Comparison of ENCODE assay signal across 1 cellular context in the genomic region with DNA sequence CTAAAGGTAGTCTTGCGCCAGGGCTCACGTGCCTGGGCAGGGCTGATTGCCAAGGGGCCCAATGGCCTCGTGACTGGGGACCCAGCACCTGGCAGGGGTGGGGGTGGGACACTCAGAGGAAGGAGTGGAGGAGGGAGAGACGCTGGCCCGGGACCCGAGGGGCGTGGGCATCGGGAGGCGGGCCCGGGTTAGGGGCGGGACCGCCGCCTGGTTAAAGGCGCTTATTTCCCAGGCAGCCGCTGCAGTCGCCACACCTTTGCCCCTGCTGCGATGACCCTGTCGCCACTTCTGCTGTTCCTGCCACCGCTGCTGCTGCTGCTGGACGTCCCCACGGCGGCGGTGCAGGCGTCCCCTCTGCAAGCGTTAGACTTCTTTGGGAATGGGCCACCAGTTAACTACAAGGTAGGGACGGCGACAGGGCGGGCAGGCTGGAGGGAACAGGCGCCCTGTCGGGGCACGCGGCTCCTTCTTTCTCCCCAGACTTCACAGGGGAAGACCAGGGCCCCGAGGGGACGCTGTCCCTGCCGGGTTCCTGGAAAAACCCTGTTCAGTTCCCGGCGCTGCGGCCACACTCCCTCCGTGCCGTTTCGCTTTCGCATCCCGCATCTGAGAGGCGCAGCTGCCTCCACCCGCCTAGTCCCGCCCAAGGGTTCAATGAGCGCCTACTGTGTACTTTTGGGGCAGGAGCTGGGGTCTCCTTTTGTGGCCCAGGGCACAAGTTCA.
TF ChIP-seq lines count a peak whose summit lies in the region.

IFI30 (plus strand) TSS at position 242 of the 723 bp plus-strand sequence; CDS start at position 271, 29 bp downstream.

TF ChIP-seq in HepG2, 621 proteins besides CTCF, POLR2A, EP300 and RAD21 (continued from another document and continues in another):
- TF ChIP-seq, protein P1, sequence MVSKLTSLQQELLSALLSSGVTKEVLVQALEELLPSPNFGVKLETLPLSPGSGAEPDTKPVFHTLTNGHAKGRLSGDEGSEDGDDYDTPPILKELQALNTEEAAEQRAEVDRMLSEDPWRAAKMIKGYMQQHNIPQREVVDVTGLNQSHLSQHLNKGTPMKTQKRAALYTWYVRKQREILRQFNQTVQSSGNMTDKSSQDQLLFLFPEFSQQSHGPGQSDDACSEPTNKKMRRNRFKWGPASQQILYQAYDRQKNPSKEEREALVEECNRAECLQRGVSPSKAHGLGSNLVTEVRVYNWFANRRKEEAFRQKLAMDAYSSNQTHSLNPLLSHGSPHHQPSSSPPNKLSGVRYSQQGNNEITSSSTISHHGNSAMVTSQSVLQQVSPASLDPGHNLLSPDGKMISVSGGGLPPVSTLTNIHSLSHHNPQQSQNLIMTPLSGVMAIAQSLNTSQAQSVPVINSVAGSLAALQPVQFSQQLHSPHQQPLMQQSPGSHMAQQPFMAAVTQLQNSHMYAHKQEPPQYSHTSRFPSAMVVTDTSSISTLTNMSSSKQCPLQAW (CRISPR knock-in tag; IDR thresholded peaks at IDR 0.05), result no peak; the same call in 1 of the 2 replicates
- TF ChIP-seq PLRG1 (conservative IDR thresholded peaks at IDR 0.05) (no peak), CERS6 (CRISPR knock-in tag; IDR thresholded peaks at IDR 0.05) (no peak), GTF3A (CRISPR knock-in tag; conservative IDR thresholded peaks at IDR 0.05) (no peak; the same call in 1 of the 2 replicates), HOXA5 (CRISPR knock-in tag; IDR thresholded peaks at IDR 0.05) (peak; percentile 66), ZNF234 (CRISPR knock-in tag; conservative IDR thresholded peaks at IDR 0.05) (no peak), FOSL2 (CRISPR knock-in tag; IDR thresholded peaks at IDR 0.05) (no peak), KDM5A (IDR thresholded peaks at IDR 0.05; ENCODE audit: borderline replicate concordance, low read length) (no peak), DNMT1 (CRISPR knock-in tag; IDR thresholded peaks at IDR 0.05) (no peak; the same call in 1 of the 2 replicates), ZNF513 (CRISPR knock-in tag; conservative IDR thresholded peaks at IDR 0.05) (peak; percentile 93; the same call in 1 of the 2 replicates), ZBTB20 (CRISPR knock-in tag; IDR thresholded peaks at IDR 0.05; ENCODE audit: borderline replicate concordance, low read depth) (no peak; the same call in 1 of the 2 replicates), KLF16 (CRISPR knock-in tag; IDR thresholded peaks at IDR 0.05) (no peak; a peak in 1 of 4 replicates), SETDB1 (CRISPR knock-in tag; IDR thresholded peaks at IDR 0.05; ENCODE audit: borderline replicate concordance) (no peak), ZHX2 (IDR thresholded peaks at IDR 0.05; ENCODE audit: low read depth) (no peak), ZHX2 (CRISPR knock-in tag; IDR thresholded peaks at IDR 0.05; ENCODE audit: borderline replicate concordance) (no peak), HDAC2 (CRISPR knock-in tag; IDR thresholded peaks at IDR 0.05) (peak; percentile 36; the same call in 1 of the 2 replicates), NBN (conservative IDR thresholded peaks at IDR 0.05) (no peak), ZNF432 (CRISPR knock-in tag; IDR thresholded peaks at IDR 0.05; ENCODE audit: borderline replicate concordance) (no peak), ZEB1 (IDR thresholded peaks at IDR 0.05; ENCODE audit: insufficient replicate concordance, low read depth) (peak; percentile 34), ZNF557 (CRISPR knock-in tag; IDR thresholded peaks at IDR 0.05) (no peak), BRCA1 (CRISPR knock-in tag; IDR thresholded peaks at IDR 0.05) (no peak)
- TF ChIP-seq, protein P2, sequence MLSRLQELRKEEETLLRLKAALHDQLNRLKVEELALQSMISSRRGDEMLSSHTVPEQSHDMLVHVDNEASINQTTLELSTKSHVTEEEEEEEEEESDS (CRISPR knock-in tag; IDR thresholded peaks at IDR 0.05; ENCODE audit: borderline replicate concordance), result no peak
- TF ChIP-seq, protein P3, sequence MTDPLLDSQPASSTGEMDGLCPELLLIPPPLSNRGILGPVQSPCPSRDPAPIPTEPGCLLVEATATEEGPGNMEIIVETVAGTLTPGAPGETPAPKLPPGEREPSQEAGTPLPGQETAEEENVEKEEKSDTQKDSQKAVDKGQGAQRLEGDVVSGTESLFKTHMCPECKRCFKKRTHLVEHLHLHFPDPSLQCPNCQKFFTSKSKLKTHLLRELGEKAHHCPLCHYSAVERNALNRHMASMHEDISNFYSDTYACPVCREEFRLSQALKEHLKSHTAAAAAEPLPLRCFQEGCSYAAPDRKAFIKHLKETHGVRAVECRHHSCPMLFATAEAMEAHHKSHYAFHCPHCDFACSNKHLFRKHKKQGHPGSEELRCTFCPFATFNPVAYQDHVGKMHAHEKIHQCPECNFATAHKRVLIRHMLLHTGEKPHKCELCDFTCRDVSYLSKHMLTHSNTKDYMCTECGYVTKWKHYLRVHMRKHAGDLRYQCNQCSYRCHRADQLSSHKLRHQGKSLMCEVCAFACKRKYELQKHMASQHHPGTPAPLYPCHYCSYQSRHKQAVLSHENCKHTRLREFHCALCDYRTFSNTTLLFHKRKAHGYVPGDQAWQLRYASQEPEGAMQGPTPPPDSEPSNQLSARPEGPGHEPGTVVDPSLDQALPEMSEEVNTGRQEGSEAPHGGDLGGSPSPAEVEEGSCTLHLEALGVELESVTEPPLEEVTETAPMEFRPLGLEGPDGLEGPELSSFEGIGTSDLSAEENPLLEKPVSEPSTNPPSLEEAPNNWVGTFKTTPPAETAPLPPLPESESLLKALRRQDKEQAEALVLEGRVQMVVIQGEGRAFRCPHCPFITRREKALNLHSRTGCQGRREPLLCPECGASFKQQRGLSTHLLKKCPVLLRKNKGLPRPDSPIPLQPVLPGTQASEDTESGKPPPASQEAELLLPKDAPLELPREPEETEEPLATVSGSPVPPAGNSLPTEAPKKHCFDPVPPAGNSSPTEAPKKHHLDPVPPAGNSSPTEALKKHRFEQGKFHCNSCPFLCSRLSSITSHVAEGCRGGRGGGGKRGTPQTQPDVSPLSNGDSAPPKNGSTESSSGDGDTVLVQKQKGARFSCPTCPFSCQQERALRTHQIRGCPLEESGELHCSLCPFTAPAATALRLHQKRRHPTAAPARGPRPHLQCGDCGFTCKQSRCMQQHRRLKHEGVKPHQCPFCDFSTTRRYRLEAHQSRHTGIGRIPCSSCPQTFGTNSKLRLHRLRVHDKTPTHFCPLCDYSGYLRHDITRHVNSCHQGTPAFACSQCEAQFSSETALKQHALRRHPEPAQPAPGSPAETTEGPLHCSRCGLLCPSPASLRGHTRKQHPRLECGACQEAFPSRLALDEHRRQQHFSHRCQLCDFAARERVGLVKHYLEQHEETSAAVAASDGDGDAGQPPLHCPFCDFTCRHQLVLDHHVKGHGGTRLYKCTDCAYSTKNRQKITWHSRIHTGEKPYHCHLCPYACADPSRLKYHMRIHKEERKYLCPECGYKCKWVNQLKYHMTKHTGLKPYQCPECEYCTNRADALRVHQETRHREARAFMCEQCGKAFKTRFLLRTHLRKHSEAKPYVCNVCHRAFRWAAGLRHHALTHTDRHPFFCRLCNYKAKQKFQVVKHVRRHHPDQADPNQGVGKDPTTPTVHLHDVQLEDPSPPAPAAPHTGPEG (CRISPR knock-in tag; IDR thresholded peaks at IDR 0.05), result peak; percentile 41; the same call in 1 of the 2 replicates
- TF ChIP-seq, protein P4, sequence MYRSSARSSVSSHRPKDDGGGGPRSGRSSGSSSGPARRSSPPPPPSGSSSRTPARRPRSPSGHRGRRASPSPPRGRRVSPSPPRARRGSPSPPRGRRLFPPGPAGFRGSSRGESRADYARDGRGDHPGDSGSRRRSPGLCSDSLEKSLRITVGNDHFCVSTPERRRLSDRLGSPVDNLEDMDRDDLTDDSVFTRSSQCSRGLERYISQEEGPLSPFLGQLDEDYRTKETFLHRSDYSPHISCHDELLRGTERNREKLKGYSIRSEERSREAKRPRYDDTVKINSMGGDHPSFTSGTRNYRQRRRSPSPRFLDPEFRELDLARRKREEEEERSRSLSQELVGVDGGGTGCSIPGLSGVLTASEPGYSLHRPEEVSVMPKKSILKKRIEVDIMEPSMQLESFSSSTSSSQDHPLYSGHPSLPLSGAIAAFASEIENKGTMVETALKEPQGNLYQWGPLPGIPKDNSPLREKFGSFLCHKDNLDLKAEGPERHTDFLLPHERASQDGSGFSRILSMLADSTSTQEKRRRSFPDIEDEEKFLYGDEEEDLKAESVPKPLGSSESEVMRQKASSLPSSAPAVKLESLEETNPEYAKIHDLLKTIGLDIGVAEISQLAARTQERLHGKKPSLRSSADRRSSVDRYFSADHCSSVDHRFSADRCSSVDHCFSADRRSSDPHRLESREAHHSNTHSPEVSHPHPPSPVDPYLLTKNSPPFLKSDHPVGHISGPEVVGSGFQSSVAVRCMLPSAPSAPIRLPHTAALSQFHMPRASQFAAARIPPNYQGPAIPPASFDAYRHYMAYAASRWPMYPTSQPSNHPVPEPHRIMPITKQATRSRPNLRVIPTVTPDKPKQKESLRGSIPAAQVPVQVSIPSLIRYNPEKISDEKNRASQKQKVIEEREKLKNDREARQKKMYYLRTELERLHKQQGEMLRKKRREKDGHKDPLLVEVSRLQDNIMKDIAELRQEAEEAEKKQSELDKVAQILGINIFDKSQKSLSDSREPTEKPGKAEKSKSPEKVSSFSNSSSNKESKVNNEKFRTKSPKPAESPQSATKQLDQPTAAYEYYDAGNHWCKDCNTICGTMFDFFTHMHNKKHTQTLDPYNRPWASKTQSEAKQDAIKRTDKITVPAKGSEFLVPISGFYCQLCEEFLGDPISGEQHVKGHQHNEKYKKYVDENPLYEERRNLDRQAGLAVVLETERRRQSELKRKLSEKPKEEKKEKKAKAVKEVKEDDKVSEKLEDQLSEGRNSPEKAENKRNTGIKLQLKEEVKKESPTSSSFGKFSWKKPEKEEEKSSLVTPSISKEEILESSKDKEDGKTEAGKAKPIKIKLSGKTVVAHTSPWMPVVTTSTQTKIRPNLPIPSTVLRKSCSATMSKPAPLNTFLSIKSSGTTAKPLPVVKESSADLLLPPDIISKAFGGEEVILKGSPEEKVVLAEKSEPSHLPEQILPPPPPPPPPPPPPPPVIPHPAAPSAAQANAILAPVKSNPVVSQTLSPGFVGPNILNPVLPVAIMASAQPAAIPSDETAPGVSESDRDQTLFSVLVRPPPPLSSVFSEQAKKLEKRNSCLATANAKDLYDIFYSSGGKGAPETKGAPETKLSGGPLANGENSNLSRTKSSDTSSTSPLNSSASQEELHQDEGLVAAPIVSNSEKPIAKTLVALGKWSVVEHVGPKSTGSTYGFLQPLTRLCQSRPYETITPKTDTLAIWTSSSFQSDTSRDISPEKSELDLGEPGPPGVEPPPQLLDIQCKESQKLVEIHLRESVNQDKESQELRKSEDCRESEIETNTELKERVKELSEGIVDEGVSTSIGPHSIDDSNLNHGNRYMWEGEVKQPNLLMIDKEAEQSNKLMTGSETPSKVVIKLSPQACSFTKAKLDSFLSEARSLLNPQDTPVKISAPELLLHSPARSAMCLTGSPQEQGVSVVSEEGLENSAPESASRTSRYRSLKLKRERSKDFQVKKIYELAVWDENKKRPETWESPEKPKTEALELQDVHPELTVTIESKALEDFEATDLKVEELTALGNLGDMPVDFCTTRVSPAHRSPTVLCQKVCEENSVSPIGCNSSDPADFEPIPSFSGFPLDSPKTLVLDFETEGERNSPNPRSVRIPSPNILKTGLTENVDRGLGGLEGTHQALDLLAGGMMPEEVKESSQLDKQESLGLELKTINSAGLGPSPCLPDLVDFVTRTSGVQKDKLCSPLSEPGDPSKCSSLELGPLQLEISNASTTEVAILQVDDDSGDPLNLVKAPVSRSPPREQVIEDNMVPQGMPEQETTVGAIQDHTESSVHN (CRISPR knock-in tag; IDR thresholded peaks at IDR 0.05), result 0 out of 2 replicates have a peak, but pooled peaks have one; percentile 31
